ENCODE assay signal across 8 cellular contexts in genomic region chr2:72149556-72150156, GRCh38. TPM values are rescaled to one million over a fixed set of nuclear protein-coding genes. Genes with fewer than 3 reads are reported as not detected.
DNase-seq lines count a peak whose midpoint lies in the region; ATAC-seq and TF ChIP-seq lines count a peak whose summit lies in the region.

No MANE protein-coding gene starts in this region.

- H3K4me3 ChIP-seq in mucosa of descending colon (no peak overlapping the region), HAP-1 (no peak overlapping the region; the same call in 1 of the 2 replicates)

- H3K9me3 ChIP-seq in mucosa of descending colon (no peaks in the 10 kb centered on the region), HAP-1 (no peaks in the 10 kb centered on the region)

- H3K4me1 ChIP-seq in mucosa of descending colon (ENCODE audit: low read depth) (peaks cover 48% of the 10 kb centered on the region), HAP-1 (peaks cover 5% of the 10 kb centered on the region)

- in situ Hi-C loops in HAP-1 (cut with MboI; ENCODE audit: low sequenced_read_pairs), result loop anchor here (5.0 to 25.0 kb wide), 3 partner anchors 222 to 602 kb away; no protein-coding TSS in a partner anchor

- no peak for TF ChIP-seq CTCF in mucosa of descending colon (IDR thresholded peaks at IDR 0.05)

- peak; percentile 20 for DNase-seq in DMS 273 treated with DMSO at 0.1 percent for 48 hours (lab: John Stamatoyannopoulos, UW)
- DNase-seq in NCI-H69 (lab: John Stamatoyannopoulos, UW), result peak; percentile 29
- DNase-seq in dermis blood vessel endothelial cell, result peak; percentile 21
- DNase-seq in mucosa of descending colon, result peak; percentile 38 to 60 (median 49)
- DNase-seq in GF-D8 (lab: John Stamatoyannopoulos, UW), result no peak
- no peak for DNase-seq in hippocampal formation (lab: John Stamatoyannopoulos, UW)
- no peak for DNase-seq in HAP-1 (ENCODE audit: low spot score in 2 of 2)

- H3K27me3 ChIP-seq in HAP-1 (ENCODE audit: low read depth), result peaks cover 12% of the 10 kb centered on the region

- intact Hi-C loops in mucosa of descending colon (cut with DNase I, micrococcal nuclease), result loop anchor here (5.0 to 10.0 kb wide), 3 partner anchors 222 to 605 kb away; no protein-coding TSS in a partner anchor

- H3K36me3 ChIP-seq in mucosa of descending colon (ENCODE audit: low read depth) (no peaks in the 10 kb centered on the region), HAP-1 (replicated peaks) (no peaks in the 10 kb centered on the region)

- ATAC-seq in mucosa of descending colon (peak; percentile 49), GM21381 (IDR thresholded peaks at IDR 0.05; ENCODE audit: unreplicated experiment) (no peak)

RNA-seq across cellular contexts. Expression of gene CYP26B1, which starts 2.0 kb away (rescaled TPM):
- total RNA-seq in dermis blood vessel endothelial cell (under 0.01 and 0.60 TPM in 2 replicates), mucosa of descending colon (1 to 10 TPM in 2 of 3 donors, under 1 TPM in 1; 0.82 to 9.5 (median 2.5) TPM)

Comparison
In these comparisons a context has a peak if more than half of its experiments do, and no peak if none do; other contexts are left out.
1. DNase-seq: peak in DMS 273 treated with DMSO at 0.1 percent for 48 hours (single experiment), NCI-H69 (single experiment), dermis blood vessel endothelial cell (single experiment) and mucosa of descending colon (3 of 3); none in GF-D8 (single experiment), hippocampal formation (0 of 2) and HAP-1 (0 of 2).